In the genomic region with DNA sequence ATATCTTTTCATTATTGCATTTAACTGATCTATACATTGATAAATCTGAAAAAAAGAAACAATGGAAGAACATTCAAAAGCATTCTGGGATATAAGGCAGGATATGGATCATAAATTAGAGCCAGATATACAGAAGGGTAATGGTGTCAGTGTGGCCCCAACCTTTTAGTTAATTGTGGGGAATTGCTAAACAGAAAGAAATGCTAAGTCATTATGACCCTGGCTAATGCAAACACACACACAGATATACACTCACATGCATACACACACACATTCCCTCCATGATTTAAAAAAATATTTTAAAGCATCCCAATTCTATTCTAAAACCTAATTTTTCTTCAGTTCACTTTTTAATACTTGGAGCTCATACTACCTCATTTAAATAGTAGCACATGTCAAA, we compare ENCODE assay signal across 31 cellular contexts.
"Had no signal": no experiment of that assay in that cellular context is flagged by ENCODE, and none has a peak within 500 bp of the region (broad histone marks: within the 10 kb centered on the region; RNA-seq: fewer than 3 reads in every experiment).

No MANE protein-coding gene starts in this region.

- H3K4me2 ChIP-seq: SK-N-SH had no signal

- H3K27me3 ChIP-seq: adrenal gland, body of pancreas, breast epithelium, Peyer's patch, SJSA1 had no signal

- H3K36me3 ChIP-seq: adrenal gland, breast epithelium, Peyer's patch, SJSA1 had no signal

- DNase-seq: activated CD4-positive, alpha-beta memory T cell treated with anti-CD3 and anti-CD28 coated beads for 36 hours; activated CD4-positive, alpha-beta T cell treated with anti-CD3 and anti-CD28 coated beads for 36 hours; activated CD4-positive, alpha-beta T cell treated with anti-CD3 and anti-CD28 coated beads, Interleukin-2, amount 10 ng/mL, durations not matched to agents 7 days and 5 days; activated CD8-positive, alpha-beta memory T cell treated with anti-CD3 and anti-CD28 coated beads, Interleukin-2, amount 50 U/mL, for 4 hours; activated gamma-delta T cell treated with Interleukin-2 at 50 U/mL for 16 hours; activated naive CD4-positive, alpha-beta T cell treated with anti-CD3 and anti-CD28 coated beads for 36 hours; activated T-cell treated with anti-CD3 and anti-CD28 coated beads for 4 hours; activated T-cell treated with anti-CD3 and anti-CD28 coated beads, Interleukin-2, amount 50 U/mL, for 4 hours; adrenal gland; body of pancreas; cerebellar nuclear complex; Karpas-422; MV-4-11; NCI-H1092; NCI-H1436 treated with DMSO at 0.1 percent for 48 hours; NCI-H1694 treated with DMSO at 0.1 percent for 48 hours; NCI-H2029; NCI-H345; NCI-H524 treated with DMSO at 0.1 percent for 48 hours; NCI-H748 treated with DMSO at 0.1 percent for 48 hours; NK-92 treated with Interleukin-12 subunit alpha and Interleukin-12 subunit beta, amount 100 ng/mL, for 24 hours; PC-3; Peyer's patch; RPMI8226; SHP77 treated with DMSO at 0.1 percent for 48 hours; SK-N-SH had no signal

- H3K4me1 ChIP-seq: adrenal gland, body of pancreas, breast epithelium, Peyer's patch had no signal

- H3K9ac ChIP-seq: SK-N-SH had no signal

- H3K4me3 ChIP-seq: adrenal gland, body of pancreas, breast epithelium, Peyer's patch, SJSA1 had no signal

- ATAC-seq: activated CD4-positive, alpha-beta T cell treated with anti-CD3 and anti-CD28 coated beads for 36 hours; activated naive CD4-positive, alpha-beta T cell treated with anti-CD3 and anti-CD28 coated beads, Interleukin-2, amount 50 U/mL, for 72 hours; activated T-cell treated with anti-CD3 and anti-CD28 coated beads, Interleukin-2, amount 50 U/mL, for 4 hours; body of pancreas; PC-3 had no signal

- H3K27ac ChIP-seq: adrenal gland, body of pancreas, breast epithelium, Peyer's patch, SJSA1 had no signal

- FAIRE-seq: astrocyte, TTC549 had no signal

- H3K9me3 ChIP-seq: adrenal gland, body of pancreas, breast epithelium, Peyer's patch, SJSA1, SK-N-SH had no signal
